14 cellular contexts compared by ENCODE assay signal in the genomic region with DNA sequence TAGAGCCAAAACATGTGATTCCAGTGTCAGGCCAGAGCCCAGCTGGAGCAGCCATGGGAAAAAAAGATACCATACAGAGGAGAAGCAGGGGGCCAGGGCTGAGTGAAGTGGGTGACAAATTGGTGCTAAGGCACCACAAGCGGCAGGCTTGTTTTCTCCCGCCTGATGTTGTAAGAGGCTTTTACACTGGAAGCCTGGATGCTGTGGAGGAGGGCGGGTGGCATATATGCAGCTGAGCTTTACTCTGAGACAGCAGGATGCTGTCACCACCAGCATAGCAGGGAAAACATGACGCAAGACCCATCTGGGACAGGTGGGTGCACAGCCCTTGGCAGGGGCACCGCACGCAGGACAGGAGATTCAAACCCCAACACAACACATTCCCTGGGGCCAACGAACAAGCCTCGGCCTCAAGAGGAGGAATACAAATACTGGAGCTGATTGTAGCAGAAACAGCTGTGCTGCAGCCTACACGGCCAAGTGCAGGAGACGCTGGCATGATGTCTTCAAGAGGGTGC.
A peak's percentile ranks its signal among the peaks of the same experiment; 100 is the strongest.
DNase-seq lines count a peak whose midpoint lies in the region; ATAC-seq and TF ChIP-seq lines count a peak whose summit lies in the region.
"Had no signal": no experiment of that assay in that cellular context is flagged by ENCODE, and none has a peak within 500 bp of the region (broad histone marks: within the 10 kb centered on the region; RNA-seq: fewer than 3 reads in every experiment).

No MANE protein-coding gene starts in this region.

- H3K9me3 ChIP-seq in SJCRH30 (replicated peaks), result no peaks in the 10 kb centered on the region
- H3K9me3 ChIP-seq in sigmoid colon, result no peaks in the 10 kb centered on the region
- H3K9me3 ChIP-seq: HAP-1, SK-N-SH had no signal

- WGBS in sigmoid colon, 2 donors, result 83 to 89% methylated on average over 10 of the region's 10 CpGs

- H3K27me3 ChIP-seq in SJCRH30 (no peaks in the 10 kb centered on the region), sigmoid colon (no peaks in the 10 kb centered on the region)

- H3K4me3 Mint-ChIP-seq in HFFc6, result no peak overlapping the region
- H3K4me3 Mint-ChIP-seq: activated naive CD4-positive, alpha-beta T cell treated with anti-CD3 and anti-CD28 coated beads, Interleukin-2, amount 50 U/mL, for 24 hours had no signal

- peaks cover 66% of the 10 kb centered on the region for H3K4me1 Mint-ChIP-seq in HFFc6 (ENCODE audit: low read depth)

- H3K36me3 Mint-ChIP-seq in HFFc6 (ENCODE audit: low read depth), result peaks cover 34% of the 10 kb centered on the region

- no peaks in the 10 kb centered on the region for H3K36me3 ChIP-seq in SJCRH30
- no peaks in the 10 kb centered on the region for H3K36me3 ChIP-seq in sigmoid colon
- H3K36me3 ChIP-seq: HAP-1 had no signal

- H3K4me1 ChIP-seq in SJCRH30, result peaks cover 38% of the 10 kb centered on the region
- H3K4me1 ChIP-seq in sigmoid colon, result peaks cover 0 to 48% (median 24%) of the 10 kb centered on the region in 4 donors
- H3K4me1 ChIP-seq: HAP-1 had no signal

- H3K27me3 Mint-ChIP-seq in HFFc6 (ENCODE audit: insufficient read depth), result peaks cover 4% of the 10 kb centered on the region
- H3K27me3 Mint-ChIP-seq: activated naive CD4-positive, alpha-beta T cell treated with anti-CD3 and anti-CD28 coated beads, Interleukin-2, amount 50 U/mL, for 24 hours had no signal

- H3K4me3 ChIP-seq in SJCRH30 (peak overlapping the region; percentile 9; the same call in 1 of the 2 replicates), sigmoid colon (no peak overlapping the region)
- H3K4me3 ChIP-seq: HAP-1 had no signal

- TF ChIP-seq CTCF in HFFc6 (IDR thresholded peaks at IDR 0.05) (no peak), sigmoid colon (IDR thresholded peaks at IDR 0.05) (no peak)

- DNase-seq in HFFc6 (no peak), SJCRH30 (peak; percentile 87 to 94), left ventricle myocardium superior (no peak), sigmoid colon (peak; percentile 66), AG08396 (ENCODE audit: low spot score) (no peak), HPDE6-E6E7 (ENCODE audit: extremely low spot score) (no peak), NCI-H2196 (lab: John Stamatoyannopoulos, UW; ENCODE audit: unreplicated experiment) (no peak)
- DNase-seq: activated CD4-positive, alpha-beta T cell treated with anti-CD3 and anti-CD28 coated beads, Interleukin-2, amount 50 U/mL, for 1 hour; kidney glomerular epithelial cell; NCI-H2029 treated with DMSO at 0.1 percent for 48 hours; SK-N-SH had no signal

- H3K27ac Mint-ChIP-seq in HFFc6, result peak overlapping the region; percentile 12; the same call in 1 of the 2 replicates
- H3K27ac Mint-ChIP-seq: activated naive CD4-positive, alpha-beta T cell treated with anti-CD3 and anti-CD28 coated beads, Interleukin-2, amount 50 U/mL, for 24 hours had no signal

- intact Hi-C loops in left ventricle myocardium superior (cut with micrococcal nuclease) (no loop called here), sigmoid colon (cut with DNase I) (loop anchor here (5.0 kb wide), 1 partner anchor 91 kb away; a partner anchor contains a TSS)

- ATAC-seq in left ventricle myocardium superior (peak; percentile 48), GM21576 (IDR thresholded peaks at IDR 0.05; ENCODE audit: unreplicated experiment) (no peak)

- no peaks in the 10 kb centered on the region for H3K9me3 Mint-ChIP-seq in HFFc6
- H3K9me3 Mint-ChIP-seq: activated naive CD4-positive, alpha-beta T cell treated with anti-CD3 and anti-CD28 coated beads, Interleukin-2, amount 50 U/mL, for 24 hours had no signal

- no peak for TF ChIP-seq EP300 in sigmoid colon (IDR thresholded peaks at IDR 0.05)

- H3K27ac ChIP-seq in SJCRH30 (peak overlapping the region; percentile 83), sigmoid colon (peak overlapping the region; percentile 12 to 80 (median 68))

- TF ChIP-seq POLR2A in sigmoid colon (IDR thresholded peaks at IDR 0.05), result no peak

Comparison
In these comparisons a context has a peak if more than half of its experiments do, and no peak if none do; other contexts are left out.
1. DNase-seq: peak in SJCRH30 (2 of 2) and sigmoid colon (single experiment); none in HFFc6 (single experiment), left ventricle myocardium superior (single experiment), AG08396 (single experiment), HPDE6-E6E7 (single experiment) and NCI-H2196 (single experiment).